8 cellular contexts compared by ENCODE assay signal in the genomic region with DNA sequence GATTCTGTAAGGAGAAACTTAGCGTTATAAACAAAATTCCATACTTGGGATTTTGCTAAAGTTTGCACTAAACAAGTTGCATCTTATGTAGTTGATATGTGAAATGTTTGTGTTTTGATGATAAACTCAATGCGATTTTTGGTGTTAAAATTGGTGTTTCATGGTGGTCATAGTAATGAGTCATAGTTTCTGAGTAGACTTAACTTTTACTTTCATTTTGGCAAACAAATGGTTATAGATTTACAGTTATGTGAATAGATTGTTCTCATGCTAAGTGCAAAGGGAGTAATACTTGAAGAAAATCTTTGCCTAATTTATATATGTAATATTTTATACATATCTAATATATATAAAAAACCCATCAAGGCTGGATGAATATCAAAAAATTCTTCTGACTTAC.
"Had no signal": no experiment of that assay in that cellular context is flagged by ENCODE, and none has a peak within 500 bp of the region (broad histone marks: within the 10 kb centered on the region; RNA-seq: fewer than 3 reads in every experiment).

No MANE protein-coding gene starts in this region.

- H3K4me3 Mint-ChIP-seq: H9 had no signal

- H3K4me3 ChIP-seq: K562 had no signal

- DNase-seq: GOT3, H9, HCEC 1CT, IMR-90, KG1 had no signal

- ATAC-seq: K562 had no signal

- H3K9me3 Mint-ChIP-seq: H9 had no signal

- FAIRE-seq: H54, HTR-8/SVneo, K562 had no signal
